In the genomic region with DNA sequence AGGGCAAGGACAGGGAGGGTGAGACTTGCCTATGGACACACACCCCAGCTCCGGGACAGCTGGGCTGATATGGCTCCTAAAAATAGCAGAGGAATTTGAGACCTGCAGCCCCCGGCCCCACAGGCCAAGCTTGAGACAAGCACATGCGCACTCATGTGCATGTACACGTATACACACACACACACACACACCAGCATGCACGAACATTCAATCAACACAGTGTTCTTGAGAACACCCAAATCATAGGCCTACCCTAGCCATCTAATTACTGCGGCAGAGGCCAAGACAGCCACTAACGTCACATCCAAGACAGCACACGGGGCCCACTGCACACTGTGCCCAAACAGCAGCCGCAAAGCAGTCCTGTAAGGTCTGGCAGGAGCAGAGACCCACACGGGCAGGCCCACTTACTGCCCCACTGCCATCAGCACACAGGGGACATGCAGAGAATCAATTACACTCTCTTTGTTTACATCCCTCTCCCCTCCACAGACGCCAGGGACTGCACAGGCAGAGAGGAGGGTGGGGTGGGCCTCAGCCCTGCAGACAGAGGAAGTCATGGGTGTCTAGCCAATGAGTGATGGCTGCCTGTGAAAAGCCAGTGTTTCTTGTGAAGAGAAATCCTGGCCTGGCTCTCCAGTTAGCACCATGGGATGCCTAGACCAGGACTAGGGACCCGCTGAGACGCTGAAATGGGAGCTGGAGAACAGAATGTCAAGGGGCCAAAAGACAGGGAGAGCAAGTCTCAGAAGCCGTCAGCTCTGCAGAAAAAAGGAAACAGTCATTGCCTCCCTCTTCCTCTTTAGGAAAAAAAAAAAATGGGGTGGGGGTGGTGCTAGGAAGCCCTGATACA, we compare ENCODE assay signal across 8 cellular contexts. TPM values are rescaled to one million over a fixed set of nuclear protein-coding genes. Genes with fewer than 3 reads are reported as not detected.
DNase-seq lines count a peak whose midpoint lies in the region; ATAC-seq and TF ChIP-seq lines count a peak whose summit lies in the region.

No MANE protein-coding gene starts in this region.

- H3F3A ChIP-seq in smooth muscle cell (ENCODE audit: low read depth): no peaks in the 10 kb centered on the region

- H2AFZ ChIP-seq in smooth muscle cell (ENCODE audit: low read depth): no peak overlapping the region

- H3K9me3 ChIP-seq in smooth muscle cell (replicated peaks; ENCODE audit: low read depth): no peaks in the 10 kb centered on the region

- H3K27ac ChIP-seq in smooth muscle cell (ENCODE audit: low read depth): peak overlapping the region; percentile 17

- peaks cover 13% of the 10 kb centered on the region for H4K20me1 ChIP-seq in smooth muscle cell (ENCODE audit: low read depth)

- DNase-seq in NCI-H2171 treated with DMSO at 0.1 percent for 48 hours (lab: John Stamatoyannopoulos, UW): peak; percentile 59
- DNase-seq in activated T-helper 1 cell treated with Interleukin-2 at 50 U/mL for 16 hours (ENCODE audit: low read depth): peak; percentile 46
- peak; percentile 63 for DNase-seq in cardiac septum (ENCODE audit: low spot score)
- DNase-seq in smooth muscle cell (lab: John Stamatoyannopoulos, UW; ENCODE audit: unreplicated experiment): no peak
- DNase-seq in COLO829 (ENCODE audit: low spot score): no peak
- DNase-seq in NCI-H2029 treated with DMSO at 0.1 percent for 48 hours (lab: John Stamatoyannopoulos, UW): no peak

- ATAC-seq in GM18505 (IDR thresholded peaks at IDR 0.05; ENCODE audit: unreplicated experiment): no peak
- ATAC-seq in HG02763 (IDR thresholded peaks at IDR 0.05; ENCODE audit: unreplicated experiment): no peak

- no peak overlapping the region for H3K9ac ChIP-seq in smooth muscle cell (ENCODE audit: low read depth)

- WGBS in smooth muscle cell (ENCODE audit: low lambda C conversion rate): 50% methylated on average over 12 of the region's 14 CpGs

- H3K4me3 ChIP-seq in smooth muscle cell: peak overlapping the region; percentile 24

- no peaks in the 10 kb centered on the region for H3K27me3 ChIP-seq in smooth muscle cell (ENCODE audit: low read depth)

- H3K4me1 ChIP-seq in smooth muscle cell (ENCODE audit: low read depth): peaks cover 22% of the 10 kb centered on the region

- no peak for TF ChIP-seq CTCF in smooth muscle cell (IDR thresholded peaks at IDR 0.05; ENCODE audit: borderline replicate concordance, insufficient read depth, poor library complexity, severe bottlenecking)

- H3K4me2 ChIP-seq in smooth muscle cell: peak overlapping the region; percentile 81

- intact Hi-C loops in cardiac septum (cut with DNase I): no loop called here

- no peaks in the 10 kb centered on the region for H3K36me3 ChIP-seq in smooth muscle cell (ENCODE audit: low read depth)

- TF ChIP-seq POLR2A in GM18505 (IDR thresholded peaks at IDR 0.05; ENCODE audit: borderline replicate concordance, extremely low read depth, insufficient read depth, insufficient read length): peak; percentile 33

- H3K79me2 ChIP-seq in smooth muscle cell (ENCODE audit: low read depth): no peaks in the 10 kb centered on the region

RNA-seq across cellular contexts. Expression of a gene that starts 39.3 kb away (rescaled TPM):
- total RNA-seq in cardiac septum: 317 TPM
- total RNA-seq in smooth muscle cell: 16.0 and 18.0 TPM in 2 replicates
- polyA plus RNA-seq in smooth muscle cell: 21.2 and 22.1 TPM in 2 replicates

Comparison
In these comparisons a context has a peak if more than half of its experiments do, and no peak if none do; other contexts are left out.
1. DNase-seq: peak in NCI-H2171 treated with DMSO at 0.1 percent for 48 hours (single experiment), activated T-helper 1 cell treated with Interleukin-2 at 50 U/mL for 16 hours (single experiment) and cardiac septum (single experiment); none in smooth muscle cell (single experiment), COLO829 (single experiment) and NCI-H2029 treated with DMSO at 0.1 percent for 48 hours (single experiment).
2. RNA of a gene that starts 39.3 kb away (total RNA-seq): 317 TPM in cardiac septum (single experiment); 16.0 to 18.0 TPM in smooth muscle cell; every median in the first group is over 10 times any median in the second.